1 cellular context compared by ENCODE assay signal in genomic region chr6:37177950-37178517, GRCh38.
TF ChIP-seq lines count a peak whose summit lies in the region.

No MANE protein-coding gene starts in this region.

TF ChIP-seq in K562, 482 proteins besides CTCF, POLR2A, EP300 and RAD21 (continued from another document):
- TF ChIP-seq MITF (IDR thresholded peaks at IDR 0.05): no peak
- 0 out of 2 replicates have a peak, but pooled peaks have one; percentile 16 for TF ChIP-seq HMG20B (CRISPR knock-in tag; IDR thresholded peaks at IDR 0.05)
- TF ChIP-seq NCOA2 (IDR thresholded peaks at IDR 0.05; ENCODE audit: partially characterized antibody in 2 of 2): no peak
- no peak for TF ChIP-seq C11orf30 (IDR thresholded peaks at IDR 0.05; ENCODE audit: low read depth)
- TF ChIP-seq DLX4 (CRISPR knock-in tag; IDR thresholded peaks at IDR 0.05): no peak
- TF ChIP-seq SRF (CRISPR knock-in tag; IDR thresholded peaks at IDR 0.05): no peak
- 0 out of 4 replicates have a peak, but pooled peaks of 1 of the 2 experiments have one; percentile 43 for TF ChIP-seq FOXK2 (conservative IDR thresholded peaks at IDR 0.05 in 1 of 2, IDR thresholded peaks at IDR 0.05 in 1 of 2; ENCODE audit: low read depth in 2 of 2)
- no peak for TF ChIP-seq PRDM10 (IDR thresholded peaks at IDR 0.05; ENCODE audit: partially characterized antibody)
- peak; percentile 6; the same call in 1 of the 2 replicates for TF ChIP-seq ZNF445 (CRISPR knock-in tag; IDR thresholded peaks at IDR 0.05; ENCODE audit: low read depth)
- no peak for TF ChIP-seq HMG20A (CRISPR knock-in tag; conservative IDR thresholded peaks at IDR 0.05)
- no peak for TF ChIP-seq ZBTB11 (CRISPR knock-in tag; IDR thresholded peaks at IDR 0.05)
- TF ChIP-seq HMGN3 (IDR thresholded peaks at IDR 0.05; ENCODE audit: borderline replicate concordance, extremely low read depth, insufficient read length, low read depth, low read length): no peak
- no peak for TF ChIP-seq ZFPM2 (CRISPR knock-in tag; IDR thresholded peaks at IDR 0.05)
- no peak for TF ChIP-seq RBM17 (IDR thresholded peaks at IDR 0.05; ENCODE audit: borderline replicate concordance, low read depth, low read length)
- 0 out of 2 replicates have a peak, but pooled peaks have one; percentile 25 for TF ChIP-seq ZNF449 (CRISPR knock-in tag; IDR thresholded peaks at IDR 0.05)
- no peak for TF ChIP-seq MGA (IDR thresholded peaks at IDR 0.05)
- TF ChIP-seq PHF20 (IDR thresholded peaks at IDR 0.05; ENCODE audit: partially characterized antibody): no peak
